Comparison of ENCODE assay signal across 8 cellular contexts in genomic region chr15:90200534-90201139, GRCh38. TPM values are rescaled to one million over a fixed set of nuclear protein-coding genes. Genes with fewer than 3 reads are reported as not detected.
A peak's percentile ranks its signal among the peaks of the same experiment; 100 is the strongest.
DNase-seq lines count a peak whose midpoint lies in the region; ATAC-seq and TF ChIP-seq lines count a peak whose summit lies in the region.

No MANE protein-coding gene starts in this region.

- no peaks in the 10 kb centered on the region for H3K9me3 Mint-ChIP-seq in memory B cell

- intact Hi-C loops in uterus (cut with DNase I; ENCODE audit: low total_unique reads): no loop called here

- H3K27ac Mint-ChIP-seq in memory B cell: peak overlapping the region; percentile 56

- DNase-seq in brain microvascular endothelial cell (no peak), memory B cell (ENCODE audit: low spot score in 2 of 2) (no peak), uterus (no peak), NCI-H345 (lab: John Stamatoyannopoulos, UW) (no peak), A172 (ENCODE audit: low spot score) (no peak)
- no peak for DNase-seq in stimulated activated naive CD4-positive, alpha-beta T cell (lab: John Stamatoyannopoulos, UW)

- TF ChIP-seq CTCF in brain microvascular endothelial cell (IDR thresholded peaks at IDR 0.05; ENCODE audit: low read depth, low read length, missing control alignments): no peak
- TF ChIP-seq CTCF in uterus (IDR thresholded peaks at IDR 0.05): no peak

- in situ Hi-C loops in brain microvascular endothelial cell (cut with HindIII; ENCODE audit: low pct_ligation_motif_present, low sequenced_read_pairs): no loop called here

- no peaks in the 10 kb centered on the region for H3K9me3 ChIP-seq in uterus

- H3K4me3 ChIP-seq in brain microvascular endothelial cell (ENCODE audit: low read depth, low read length): peak overlapping the region; percentile 66
- H3K4me3 ChIP-seq in uterus: peak overlapping the region; percentile 43 to 74

- H3K27ac ChIP-seq in brain microvascular endothelial cell (no peak overlapping the region), uterus (peak overlapping the region; percentile 71 to 72)

- no peaks in the 10 kb centered on the region for H3K36me3 ChIP-seq in brain microvascular endothelial cell (replicated peaks)
- no peaks in the 10 kb centered on the region for H3K36me3 ChIP-seq in uterus

- H3K4me1 ChIP-seq in uterus: peaks cover 0 to 5% of the 10 kb centered on the region in 2 donors

- ATAC-seq in GM18909 (IDR thresholded peaks at IDR 0.05; ENCODE audit: poor library complexity, unreplicated experiment) (peak; percentile 5), HG03442 (IDR thresholded peaks at IDR 0.05; ENCODE audit: unreplicated experiment) (peak; percentile 17), memory B cell (ENCODE audit: low read depth) (no peak)

- peak overlapping the region; percentile 90 for H3K4me3 Mint-ChIP-seq in memory B cell

- no peak for TF ChIP-seq POLR2A in uterus (IDR thresholded peaks at IDR 0.05)

- H3K27me3 ChIP-seq in brain microvascular endothelial cell (replicated peaks) (no peaks in the 10 kb centered on the region), uterus (no peaks in the 10 kb centered on the region)

- no peaks in the 10 kb centered on the region for H3K27me3 Mint-ChIP-seq in memory B cell

- peaks cover 52% of the 10 kb centered on the region for H3K4me1 Mint-ChIP-seq in memory B cell

- H3K36me3 Mint-ChIP-seq in memory B cell: peaks cover 14% of the 10 kb centered on the region

RNA-seq across cellular contexts. Expression of gene SEMA4B, which starts 0.5 kb away (rescaled TPM):
- 10 to 100 TPM in 3 of 4 donors, 1 to 10 TPM in 1; 6.7 to 50.1 (median 22.8) TPM for total RNA-seq in uterus
- total RNA-seq in A172 (2014; rRNA removed; shearing (Covaris generic)): 17.1 and 33.8 TPM in 2 replicates

RNA-seq across cellular contexts. Expression of gene CIB1, which starts 33.1 kb away (rescaled TPM):
- total RNA-seq in uterus: 10 to 100 TPM in 3 of 4 donors, 1 to 10 TPM in 1; 9.5 to 80.7 (median 49.2) TPM
- total RNA-seq in A172 (2014; rRNA removed; shearing (Covaris generic)): 35.1 and 52.7 TPM in 2 replicates

RNA-seq across cellular contexts. Expression of gene GDPGP1, which starts 33.4 kb away (rescaled TPM):
- total RNA-seq in uterus: 10 to 100 TPM in 1 of 4 donors, 1 to 10 TPM in 1, under 1 TPM in 2; under 0.01 to 15.0 (median 4.0) TPM
- total RNA-seq in A172 (2014; rRNA removed; shearing (Covaris generic)): 4.8 and 5.7 TPM in 2 replicates

RNA-seq across cellular contexts. Expression of gene TTLL13, which starts 48.7 kb away (rescaled TPM):
- total RNA-seq in uterus: under 1 TPM in 1 of 4 donors, not detected in 3; 0.41 TPM
- total RNA-seq in A172 (2014; rRNA removed; shearing (Covaris generic)): not detected in 2 replicates
